9 cellular contexts compared by ENCODE assay signal in the genomic region with DNA sequence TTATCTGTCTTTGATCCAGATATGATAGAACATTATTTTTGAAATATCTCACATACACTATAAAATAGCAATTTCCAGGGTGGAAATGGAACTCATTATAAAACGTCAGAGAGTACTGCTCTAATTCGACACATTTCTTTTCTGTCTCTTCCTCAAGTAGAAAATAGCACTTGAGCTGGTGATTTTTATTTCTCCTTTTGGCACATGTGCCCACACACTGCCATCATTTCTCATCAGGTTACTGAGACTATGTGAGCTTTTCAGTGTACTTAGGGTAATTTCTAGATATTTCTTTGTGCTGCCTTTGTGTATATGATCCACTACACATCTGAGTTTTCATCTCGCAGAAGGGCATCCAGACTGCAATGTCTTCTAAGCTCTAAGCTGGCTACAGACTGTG.
DNase-seq lines count a peak whose midpoint lies in the region; ATAC-seq and TF ChIP-seq lines count a peak whose summit lies in the region.
"Had no signal": no experiment of that assay in that cellular context is flagged by ENCODE, and none has a peak within 500 bp of the region (broad histone marks: within the 10 kb centered on the region; RNA-seq: fewer than 3 reads in every experiment).

No MANE protein-coding gene starts in this region.

- peaks cover 82% of the 10 kb centered on the region for H3K36me3 Mint-ChIP-seq in activated CD4-positive, alpha-beta T cell treated with anti-CD3 and anti-CD28 coated beads, Interleukin-2, amount 10 ng/mL, durations not matched to agents 7 days and 5 days (ENCODE audit: low read depth)
- H3K36me3 Mint-ChIP-seq in glutamatergic neuron (ENCODE audit: unreplicated experiment) = no peaks in the 10 kb centered on the region

- no peak overlapping the region for H3K4me3 Mint-ChIP-seq in activated CD4-positive, alpha-beta T cell treated with anti-CD3 and anti-CD28 coated beads, Interleukin-2, amount 10 ng/mL, durations not matched to agents 7 days and 5 days
- H3K4me3 Mint-ChIP-seq in glutamatergic neuron (ENCODE audit: unreplicated experiment) = peak overlapping the region; percentile 74
- H3K4me3 Mint-ChIP-seq in stimulated activated naive CD8-positive, alpha-beta T cell treated with anti-CD3 and anti-CD28 coated beads, Interleukin-15, amount 100 ng/mL, for 72 hours = peak overlapping the region; percentile 32 to 60

- POLR2A ChIA-PET in activated CD4-positive, alpha-beta T cell treated with anti-CD3 and anti-CD28 coated beads, Interleukin-2, amount 10 ng/mL, durations not matched to agents 7 days and 5 days (lab: Charles Lee) = interaction anchor here (0.5 to 2.0 kb wide), 2 partner anchors 61 to 66 kb away, joined by 4 to 9 read pairs; no protein-coding TSS in a partner anchor

- no peaks in the 10 kb centered on the region for H3K9me3 Mint-ChIP-seq in activated CD4-positive, alpha-beta T cell treated with anti-CD3 and anti-CD28 coated beads, Interleukin-2, amount 10 ng/mL, durations not matched to agents 7 days and 5 days
- H3K9me3 Mint-ChIP-seq in glutamatergic neuron (ENCODE audit: unreplicated experiment) = peaks cover 2% of the 10 kb centered on the region
- peaks cover 0 to 8% of the 10 kb centered on the region in 2 donors for H3K9me3 Mint-ChIP-seq in stimulated activated naive CD8-positive, alpha-beta T cell treated with anti-CD3 and anti-CD28 coated beads, Interleukin-15, amount 100 ng/mL, for 72 hours

- CTCF ChIA-PET in activated CD4-positive, alpha-beta T cell treated with anti-CD3 and anti-CD28 coated beads, Interleukin-2, amount 10 ng/mL, durations not matched to agents 7 days and 5 days (lab: Charles Lee) = interaction anchor here (1.3 kb wide), 1 partner anchor 25 kb away, joined by 3 read pairs; no protein-coding TSS in a partner anchor

- peak; percentile 16 for ATAC-seq in SK-N-SH treated with all-trans-retinoic acid at 6 μM for 48 hours
- ATAC-seq in stimulated activated naive CD8-positive, alpha-beta T cell treated with anti-CD3 and anti-CD28 coated beads, Interleukin-15, amount 100 ng/mL, for 72 hours = no peak

- H3K4me1 Mint-ChIP-seq in activated CD4-positive, alpha-beta T cell treated with anti-CD3 and anti-CD28 coated beads, Interleukin-2, amount 10 ng/mL, durations not matched to agents 7 days and 5 days = peaks cover 48% of the 10 kb centered on the region
- H3K4me1 Mint-ChIP-seq in glutamatergic neuron (ENCODE audit: low read depth, unreplicated experiment) = peaks cover 53% of the 10 kb centered on the region
- H3K4me1 Mint-ChIP-seq in stimulated activated naive CD8-positive, alpha-beta T cell treated with anti-CD3 and anti-CD28 coated beads, Interleukin-15, amount 100 ng/mL, for 72 hours = peaks cover 68% of the 10 kb centered on the region

- no peak for DNase-seq in activated CD4-positive, alpha-beta T cell treated with anti-CD3 and anti-CD28 coated beads, Interleukin-2, amount 10 ng/mL, durations not matched to agents 7 days and 5 days
- DNase-seq in activated CD4-positive, alpha-beta T cell treated with anti-CD3 and anti-CD28 coated beads, Interleukin-2, amount 50 U/mL, for 4 hours = no peak
- DNase-seq in glutamatergic neuron (no peak), NCI-H2029 (lab: John Stamatoyannopoulos, UW) (no peak), middle frontal gyrus (ENCODE audit: extremely low spot score, low spot score) (no peak), RKO (ENCODE audit: low spot score) (no peak)
- DNase-seq in stimulated activated naive CD8-positive, alpha-beta T cell treated with anti-CD3 and anti-CD28 coated beads, Interleukin-15, amount 100 ng/mL, for 72 hours = no peak
- DNase-seq: aorta had no signal

- TF ChIP-seq CTCF in glutamatergic neuron (IDR thresholded peaks at IDR 0.05; ENCODE audit: partially characterized antibody, unreplicated experiment) = no peak

- no peaks in the 10 kb centered on the region for H3K27me3 Mint-ChIP-seq in activated CD4-positive, alpha-beta T cell treated with anti-CD3 and anti-CD28 coated beads, Interleukin-2, amount 10 ng/mL, durations not matched to agents 7 days and 5 days
- no peaks in the 10 kb centered on the region for H3K27me3 Mint-ChIP-seq in glutamatergic neuron (ENCODE audit: unreplicated experiment)
- H3K27me3 Mint-ChIP-seq in stimulated activated naive CD8-positive, alpha-beta T cell treated with anti-CD3 and anti-CD28 coated beads, Interleukin-15, amount 100 ng/mL, for 72 hours = no peaks in the 10 kb centered on the region

- H3K27ac Mint-ChIP-seq in activated CD4-positive, alpha-beta T cell treated with anti-CD3 and anti-CD28 coated beads, Interleukin-2, amount 10 ng/mL, durations not matched to agents 7 days and 5 days = peak overlapping the region; percentile 38
- peak overlapping the region; percentile 98 for H3K27ac Mint-ChIP-seq in glutamatergic neuron (ENCODE audit: unreplicated experiment)
- H3K27ac Mint-ChIP-seq in stimulated activated naive CD8-positive, alpha-beta T cell treated with anti-CD3 and anti-CD28 coated beads, Interleukin-15, amount 100 ng/mL, for 72 hours = peak overlapping the region; percentile 84 to 93

TF ChIP-seq in SK-N-SH treated with all-trans-retinoic acid at 6 μM for 48 hours, 23 proteins besides CTCF, POLR2A, EP300 and RAD21:
- TF ChIP-seq ZNF8 (CRISPR knock-in tag; IDR thresholded peaks at IDR 0.05) (no peak), ZFP30 (CRISPR knock-in tag; IDR thresholded peaks at IDR 0.05) (no peak), ZNF565 (CRISPR knock-in tag; conservative IDR thresholded peaks at IDR 0.05; ENCODE audit: low read depth) (no peak), ZNF70 (CRISPR knock-in tag; IDR thresholded peaks at IDR 0.05) (no peak), TCF4 (CRISPR knock-in tag; IDR thresholded peaks at IDR 0.05; ENCODE audit: borderline replicate concordance) (no peak)
- TF ChIP-seq, protein P1, sequence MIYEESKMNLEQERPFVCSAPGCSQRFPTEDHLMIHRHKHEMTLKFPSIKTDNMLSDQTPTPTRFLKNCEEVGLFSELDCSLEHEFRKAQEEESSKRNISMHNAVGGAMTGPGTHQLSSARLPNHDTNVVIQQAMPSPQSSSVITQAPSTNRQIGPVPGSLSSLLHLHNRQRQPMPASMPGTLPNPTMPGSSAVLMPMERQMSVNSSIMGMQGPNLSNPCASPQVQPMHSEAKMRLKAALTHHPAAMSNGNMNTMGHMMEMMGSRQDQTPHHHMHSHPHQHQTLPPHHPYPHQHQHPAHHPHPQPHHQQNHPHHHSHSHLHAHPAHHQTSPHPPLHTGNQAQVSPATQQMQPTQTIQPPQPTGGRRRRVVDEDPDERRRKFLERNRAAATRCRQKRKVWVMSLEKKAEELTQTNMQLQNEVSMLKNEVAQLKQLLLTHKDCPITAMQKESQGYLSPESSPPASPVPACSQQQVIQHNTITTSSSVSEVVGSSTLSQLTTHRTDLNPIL (CRISPR knock-in tag; IDR thresholded peaks at IDR 0.05; ENCODE audit: low read depth) = no peak

Comparison
In these comparisons a context has a peak if more than half of its experiments do, and no peak if none do; other contexts are left out.
1. H3K27ac Mint-ChIP-seq: peak in every context shown above with its lines; median percentile 98 in glutamatergic neuron; 88 in stimulated activated naive CD8-positive, alpha-beta T cell treated with anti-CD3 and anti-CD28 coated beads, Interleukin-15, amount 100 ng/mL, for 72 hours; 38 in activated CD4-positive, alpha-beta T cell treated with anti-CD3 and anti-CD28 coated beads, Interleukin-2, amount 10 ng/mL, durations not matched to agents 7 days and 5 days.